8 cellular contexts compared by ENCODE assay signal in the genomic region with DNA sequence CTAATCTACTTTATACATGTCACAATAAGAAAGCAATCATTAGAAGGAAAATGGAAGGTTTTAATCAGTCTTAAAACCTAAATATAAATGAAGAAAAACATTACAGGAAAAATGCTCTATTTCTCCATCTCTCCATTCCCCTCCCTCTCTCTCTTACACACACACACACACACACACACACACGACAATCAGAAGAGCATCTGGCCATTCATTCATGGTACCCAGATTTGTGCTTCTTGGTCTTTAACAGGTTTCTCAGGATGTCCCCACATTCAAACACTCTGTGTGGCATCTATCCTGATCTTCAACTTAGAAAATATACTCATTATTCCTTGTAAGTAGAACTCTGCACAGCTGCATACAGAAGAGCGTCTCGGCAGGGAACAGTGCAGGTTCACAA. TPM values are rescaled to one million over a fixed set of nuclear protein-coding genes. Genes with fewer than 3 reads are reported as not detected.
DNase-seq lines count a peak whose midpoint lies in the region; ATAC-seq and TF ChIP-seq lines count a peak whose summit lies in the region.

No MANE protein-coding gene starts in this region.

- H3K36me3 Mint-ChIP-seq in WTC11 = no peaks in the 10 kb centered on the region; the same call in 1 of the 2 replicates

- POLR2A ChIA-PET in WTC11 (lab: Charles Lee) = interaction anchor here (0.8 to 3.4 kb wide), 3 partner anchors 16 to 206 kb away, joined by 3 to 19 read pairs (median 3); a partner anchor contains a TSS

- H3K4me1 Mint-ChIP-seq in WTC11 = peaks cover 14% of the 10 kb centered on the region
- peaks cover 63% of the 10 kb centered on the region for H3K4me1 Mint-ChIP-seq in stimulated activated naive CD8-positive, alpha-beta T cell treated with anti-CD3 and anti-CD28 coated beads, Interleukin-15, amount 100 ng/mL, for 72 hours

- peak overlapping the region; percentile 99 for H3K4me3 ChIP-seq in iPS-11a (ENCODE audit: low read depth, low read length)

- TF ChIP-seq CTCF in WTC11 (IDR thresholded peaks at IDR 0.05) = no peak

- no peak for ATAC-seq in WTC11
- no peak for ATAC-seq in stimulated activated naive CD8-positive, alpha-beta T cell treated with anti-CD3 and anti-CD28 coated beads, Interleukin-15, amount 100 ng/mL, for 72 hours
- ATAC-seq in GM21576 (IDR thresholded peaks at IDR 0.05; ENCODE audit: unreplicated experiment) = no peak

- H3K4me3 Mint-ChIP-seq in WTC11 = peak overlapping the region; percentile 100
- H3K4me3 Mint-ChIP-seq in stimulated activated naive CD8-positive, alpha-beta T cell treated with anti-CD3 and anti-CD28 coated beads, Interleukin-15, amount 100 ng/mL, for 72 hours = peak overlapping the region; percentile 88 to 96

- CTCF ChIA-PET in WTC11 (lab: Charles Lee) = no interaction called here

- DNase-seq in NCI-H2227 (lab: John Stamatoyannopoulos, UW; ENCODE audit: unreplicated experiment) = peak; percentile 90
- no peak for DNase-seq in NCI-H2227 treated with DMSO at 0.1 percent for 48 hours (lab: John Stamatoyannopoulos, UW)
- no peak for DNase-seq in WTC11 (ENCODE audit: low spot score)
- DNase-seq in stimulated activated naive CD8-positive, alpha-beta T cell treated with anti-CD3 and anti-CD28 coated beads, Interleukin-15, amount 100 ng/mL, for 72 hours = no peak
- no peak for DNase-seq in H4 (ENCODE audit: low spot score)
- no peak for DNase-seq in AG08395 (ENCODE audit: low spot score)

- H3K27me3 Mint-ChIP-seq in WTC11 (ENCODE audit: low read depth) = no peaks in the 10 kb centered on the region
- H3K27me3 Mint-ChIP-seq in stimulated activated naive CD8-positive, alpha-beta T cell treated with anti-CD3 and anti-CD28 coated beads, Interleukin-15, amount 100 ng/mL, for 72 hours = no peaks in the 10 kb centered on the region

- no peaks in the 10 kb centered on the region for H3K9me3 Mint-ChIP-seq in WTC11
- H3K9me3 Mint-ChIP-seq in stimulated activated naive CD8-positive, alpha-beta T cell treated with anti-CD3 and anti-CD28 coated beads, Interleukin-15, amount 100 ng/mL, for 72 hours = no peaks in the 10 kb centered on the region

- peak overlapping the region; percentile 100; the same call in 1 of the 2 replicates for H3K27ac Mint-ChIP-seq in WTC11
- peak overlapping the region; percentile 98 for H3K27ac Mint-ChIP-seq in stimulated activated naive CD8-positive, alpha-beta T cell treated with anti-CD3 and anti-CD28 coated beads, Interleukin-15, amount 100 ng/mL, for 72 hours

TF ChIP-seq in WTC11, 78 proteins besides CTCF, POLR2A, EP300 and RAD21 (continues in another document):
- TF ChIP-seq, protein P1, sequence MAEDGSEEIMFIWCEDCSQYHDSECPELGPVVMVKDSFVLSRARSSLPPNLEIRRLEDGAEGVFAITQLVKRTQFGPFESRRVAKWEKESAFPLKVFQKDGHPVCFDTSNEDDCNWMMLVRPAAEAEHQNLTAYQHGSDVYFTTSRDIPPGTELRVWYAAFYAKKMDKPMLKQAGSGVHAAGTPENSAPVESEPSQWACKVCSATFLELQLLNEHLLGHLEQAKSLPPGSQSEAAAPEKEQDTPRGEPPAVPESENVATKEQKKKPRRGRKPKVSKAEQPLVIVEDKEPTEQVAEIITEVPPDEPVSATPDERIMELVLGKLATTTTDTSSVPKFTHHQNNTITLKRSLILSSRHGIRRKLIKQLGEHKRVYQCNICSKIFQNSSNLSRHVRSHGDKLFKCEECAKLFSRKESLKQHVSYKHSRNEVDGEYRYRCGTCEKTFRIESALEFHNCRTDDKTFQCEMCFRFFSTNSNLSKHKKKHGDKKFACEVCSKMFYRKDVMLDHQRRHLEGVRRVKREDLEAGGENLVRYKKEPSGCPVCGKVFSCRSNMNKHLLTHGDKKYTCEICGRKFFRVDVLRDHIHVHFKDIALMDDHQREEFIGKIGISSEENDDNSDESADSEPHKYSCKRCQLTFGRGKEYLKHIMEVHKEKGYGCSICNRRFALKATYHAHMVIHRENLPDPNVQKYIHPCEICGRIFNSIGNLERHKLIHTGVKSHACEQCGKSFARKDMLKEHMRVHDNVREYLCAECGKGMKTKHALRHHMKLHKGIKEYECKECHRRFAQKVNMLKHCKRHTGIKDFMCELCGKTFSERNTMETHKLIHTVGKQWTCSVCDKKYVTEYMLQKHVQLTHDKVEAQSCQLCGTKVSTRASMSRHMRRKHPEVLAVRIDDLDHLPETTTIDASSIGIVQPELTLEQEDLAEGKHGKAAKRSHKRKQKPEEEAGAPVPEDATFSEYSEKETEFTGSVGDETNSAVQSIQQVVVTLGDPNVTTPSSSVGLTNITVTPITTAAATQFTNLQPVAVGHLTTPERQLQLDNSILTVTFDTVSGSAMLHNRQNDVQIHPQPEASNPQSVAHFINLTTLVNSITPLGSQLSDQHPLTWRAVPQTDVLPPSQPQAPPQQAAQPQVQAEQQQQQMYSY (CRISPR knock-in tag; IDR thresholded peaks at IDR 0.05) = no peak
- no peak for TF ChIP-seq OVOL2 (CRISPR knock-in tag; IDR thresholded peaks at IDR 0.05; ENCODE audit: borderline replicate concordance)
- TF ChIP-seq, protein P2, sequence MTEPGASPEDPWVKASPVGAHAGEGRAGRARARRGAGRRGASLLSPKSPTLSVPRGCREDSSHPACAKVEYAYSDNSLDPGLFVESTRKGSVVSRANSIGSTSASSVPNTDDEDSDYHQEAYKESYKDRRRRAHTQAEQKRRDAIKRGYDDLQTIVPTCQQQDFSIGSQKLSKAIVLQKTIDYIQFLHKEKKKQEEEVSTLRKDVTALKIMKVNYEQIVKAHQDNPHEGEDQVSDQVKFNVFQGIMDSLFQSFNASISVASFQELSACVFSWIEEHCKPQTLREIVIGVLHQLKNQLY (CRISPR knock-in tag; IDR thresholded peaks at IDR 0.05) = no peak
- no peak for TF ChIP-seq SMAD3 (CRISPR knock-in tag; IDR thresholded peaks at IDR 0.05; ENCODE audit: borderline replicate concordance)
- no peak for TF ChIP-seq TP53 (CRISPR knock-in tag; IDR thresholded peaks at IDR 0.05)
- no peak for TF ChIP-seq NR3C1 (CRISPR knock-in tag; conservative IDR thresholded peaks at IDR 0.05; ENCODE audit: low read depth)
- no peak for TF ChIP-seq CREM (CRISPR knock-in tag; IDR thresholded peaks at IDR 0.05)
- TF ChIP-seq, protein P3, sequence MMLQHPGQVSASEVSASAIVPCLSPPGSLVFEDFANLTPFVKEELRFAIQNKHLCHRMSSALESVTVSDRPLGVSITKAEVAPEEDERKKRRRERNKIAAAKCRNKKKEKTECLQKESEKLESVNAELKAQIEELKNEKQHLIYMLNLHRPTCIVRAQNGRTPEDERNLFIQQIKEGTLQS (CRISPR knock-in tag; conservative IDR thresholded peaks at IDR 0.05) = no peak
- TF ChIP-seq GABPB1 (CRISPR knock-in tag; IDR thresholded peaks at IDR 0.05) = no peak
- no peak for TF ChIP-seq KAT7 (CRISPR knock-in tag; IDR thresholded peaks at IDR 0.05; ENCODE audit: borderline replicate concordance)
- TF ChIP-seq, protein P4, sequence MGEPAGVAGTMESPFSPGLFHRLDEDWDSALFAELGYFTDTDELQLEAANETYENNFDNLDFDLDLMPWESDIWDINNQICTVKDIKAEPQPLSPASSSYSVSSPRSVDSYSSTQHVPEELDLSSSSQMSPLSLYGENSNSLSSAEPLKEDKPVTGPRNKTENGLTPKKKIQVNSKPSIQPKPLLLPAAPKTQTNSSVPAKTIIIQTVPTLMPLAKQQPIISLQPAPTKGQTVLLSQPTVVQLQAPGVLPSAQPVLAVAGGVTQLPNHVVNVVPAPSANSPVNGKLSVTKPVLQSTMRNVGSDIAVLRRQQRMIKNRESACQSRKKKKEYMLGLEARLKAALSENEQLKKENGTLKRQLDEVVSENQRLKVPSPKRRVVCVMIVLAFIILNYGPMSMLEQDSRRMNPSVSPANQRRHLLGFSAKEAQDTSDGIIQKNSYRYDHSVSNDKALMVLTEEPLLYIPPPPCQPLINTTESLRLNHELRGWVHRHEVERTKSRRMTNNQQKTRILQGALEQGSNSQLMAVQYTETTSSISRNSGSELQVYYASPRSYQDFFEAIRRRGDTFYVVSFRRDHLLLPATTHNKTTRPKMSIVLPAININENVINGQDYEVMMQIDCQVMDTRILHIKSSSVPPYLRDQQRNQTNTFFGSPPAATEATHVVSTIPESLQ (CRISPR knock-in tag; IDR thresholded peaks at IDR 0.05) = no peak
- TF ChIP-seq, protein P5, sequence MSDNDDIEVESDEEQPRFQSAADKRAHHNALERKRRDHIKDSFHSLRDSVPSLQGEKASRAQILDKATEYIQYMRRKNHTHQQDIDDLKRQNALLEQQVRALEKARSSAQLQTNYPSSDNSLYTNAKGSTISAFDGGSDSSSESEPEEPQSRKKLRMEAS (CRISPR knock-in tag; IDR thresholded peaks at IDR 0.05) = no peak
- no peak for TF ChIP-seq ZNF138 (CRISPR knock-in tag; conservative IDR thresholded peaks at IDR 0.05)
- TF ChIP-seq, protein P6, sequence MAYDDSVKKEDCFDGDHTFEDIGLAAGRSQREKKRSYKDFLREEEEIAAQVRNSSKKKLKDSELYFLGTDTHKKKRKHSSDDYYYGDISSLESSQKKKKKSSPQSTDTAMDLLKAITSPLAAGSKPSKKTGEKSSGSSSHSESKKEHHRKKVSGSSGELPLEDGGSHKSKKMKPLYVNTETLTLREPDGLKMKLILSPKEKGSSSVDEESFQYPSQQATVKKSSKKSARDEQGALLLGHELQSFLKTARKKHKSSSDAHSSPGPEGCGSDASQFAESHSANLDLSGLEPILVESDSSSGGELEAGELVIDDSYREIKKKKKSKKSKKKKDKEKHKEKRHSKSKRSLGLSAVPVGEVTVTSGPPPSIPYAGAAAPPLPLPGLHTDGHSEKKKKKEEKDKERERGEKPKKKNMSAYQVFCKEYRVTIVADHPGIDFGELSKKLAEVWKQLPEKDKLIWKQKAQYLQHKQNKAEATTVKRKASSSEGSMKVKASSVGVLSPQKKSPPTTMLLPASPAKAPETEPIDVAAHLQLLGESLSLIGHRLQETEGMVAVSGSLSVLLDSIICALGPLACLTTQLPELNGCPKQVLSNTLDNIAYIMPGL (CRISPR knock-in tag; IDR thresholded peaks at IDR 0.05) = no peak
- no peak for TF ChIP-seq MXD4 (CRISPR knock-in tag; IDR thresholded peaks at IDR 0.05; ENCODE audit: borderline replicate concordance)
- TF ChIP-seq, protein P7, sequence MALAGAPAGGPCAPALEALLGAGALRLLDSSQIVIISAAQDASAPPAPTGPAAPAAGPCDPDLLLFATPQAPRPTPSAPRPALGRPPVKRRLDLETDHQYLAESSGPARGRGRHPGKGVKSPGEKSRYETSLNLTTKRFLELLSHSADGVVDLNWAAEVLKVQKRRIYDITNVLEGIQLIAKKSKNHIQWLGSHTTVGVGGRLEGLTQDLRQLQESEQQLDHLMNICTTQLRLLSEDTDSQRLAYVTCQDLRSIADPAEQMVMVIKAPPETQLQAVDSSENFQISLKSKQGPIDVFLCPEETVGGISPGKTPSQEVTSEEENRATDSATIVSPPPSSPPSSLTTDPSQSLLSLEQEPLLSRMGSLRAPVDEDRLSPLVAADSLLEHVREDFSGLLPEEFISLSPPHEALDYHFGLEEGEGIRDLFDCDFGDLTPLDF (CRISPR knock-in tag; IDR thresholded peaks at IDR 0.05) = no peak

RNA-seq across cellular contexts. Expression of a gene that starts 0.8 kb away (rescaled TPM):
- 26.7 to 31.5 TPM (median 31.0 TPM) in 3 replicates for total RNA-seq in WTC11 (2021)
- total RNA-seq in H4 (2014; rRNA removed; shearing (Covaris generic)) = 18.3 and 29.5 TPM in 2 replicates

RNA-seq across cellular contexts. Expression of a gene that starts 16.6 kb away (rescaled TPM):
- total RNA-seq in WTC11 (2021) = 170 to 193 TPM (median 171 TPM) in 3 replicates
- 48.5 and 65.2 TPM in 2 replicates for total RNA-seq in H4 (2014; rRNA removed; shearing (Covaris generic))
